Comparison of ENCODE assay signal across 9 cellular contexts in genomic region chr17:76414334-76415295, GRCh38. TPM values are rescaled to one million over a fixed set of nuclear protein-coding genes. Genes with fewer than 3 reads are reported as not detected.
DNase-seq lines count a peak whose midpoint lies in the region; ATAC-seq and TF ChIP-seq lines count a peak whose summit lies in the region.
"Had no signal": no experiment of that assay in that cellular context is flagged by ENCODE, and none has a peak within 500 bp of the region (broad histone marks: within the 10 kb centered on the region; RNA-seq: fewer than 3 reads in every experiment).

No MANE protein-coding gene starts in this region.

- no peaks in the 10 kb centered on the region for H3K36me3 Mint-ChIP-seq in chondrocyte (ENCODE audit: low read depth)

- no peaks in the 10 kb centered on the region for H3K9me3 Mint-ChIP-seq in chondrocyte (ENCODE audit: low read depth)

- H3K27me3 Mint-ChIP-seq in chondrocyte (ENCODE audit: low read depth), result no peaks in the 10 kb centered on the region

- TF ChIP-seq CTCF in chondrocyte (IDR thresholded peaks at IDR 0.05), result no peak

- DNase-seq in CMK (ENCODE audit: low read depth) (peak; percentile 76), NCI-H2196 (lab: John Stamatoyannopoulos, UW; ENCODE audit: unreplicated experiment) (peak; percentile 82), chondrocyte (ENCODE audit: low spot score) (no peak), mucosa of gallbladder (ENCODE audit: low spot score) (peak; percentile 27), T1000 (lab: John Stamatoyannopoulos, UW) (no peak)
- DNase-seq in stimulated activated naive CD8-positive, alpha-beta T cell treated with anti-CD3 and anti-CD28 coated beads, Interleukin-15, Interleukin-2, amounts not matched to agents 100 U/mL and 50 U/mL, for 24 hours, result no peak
- DNase-seq in stimulated activated CD4-positive, alpha-beta T cell treated with anti-CD3 and anti-CD28 coated beads, Interleukin-2, amount 100 ng/mL, for 24 hours, result no peak

- H3K4me1 Mint-ChIP-seq in chondrocyte (ENCODE audit: low read depth), result peaks cover 25% of the 10 kb centered on the region

- H3K27ac Mint-ChIP-seq in chondrocyte (ENCODE audit: unreplicated experiment), result peak overlapping the region; percentile 36

- no peak for ATAC-seq in GM18873 (IDR thresholded peaks at IDR 0.05; ENCODE audit: low FRiP score, unreplicated experiment)
- ATAC-seq in stimulated activated naive CD8-positive, alpha-beta T cell treated with anti-CD3 and anti-CD28 coated beads, Interleukin-15, Interleukin-2, amounts not matched to agents 100 U/mL and 50 U/mL, for 24 hours, result no peak

- no peak overlapping the region for H3K4me3 Mint-ChIP-seq in chondrocyte (ENCODE audit: unreplicated experiment)

RNA-seq across cellular contexts. Expression of gene SPHK1, which starts 30.2 kb away (rescaled TPM):
- total RNA-seq in chondrocyte, result 5.8 to 12.8 TPM (median 12.7 TPM) in 3 replicates
- total RNA-seq in mucosa of gallbladder, result 4.0 TPM

RNA-seq across cellular contexts. Expression of gene UBE2O, which starts 38.3 kb away (rescaled TPM):
- total RNA-seq in chondrocyte, result 20.0 to 22.1 TPM (median 22.0 TPM) in 3 replicates
- 26.0 TPM for total RNA-seq in mucosa of gallbladder

RNA-seq across cellular contexts. Expression of gene AANAT, which starts 52.8 kb away (rescaled TPM):
- total RNA-seq in chondrocyte (not detected in 3 replicates), mucosa of gallbladder (not detected)
- total RNA-seq: Daoy had no signal

Comparison
In these comparisons a context has a peak if more than half of its experiments do, and no peak if none do; other contexts are left out.
1. DNase-seq: peak in CMK (single experiment), NCI-H2196 (single experiment) and mucosa of gallbladder (single experiment); none in chondrocyte (single experiment), T1000 (single experiment), stimulated activated naive CD8-positive, alpha-beta T cell treated with anti-CD3 and anti-CD28 coated beads, Interleukin-15, Interleukin-2, amounts not matched to agents 100 U/mL and 50 U/mL, for 24 hours (single experiment) and stimulated activated CD4-positive, alpha-beta T cell treated with anti-CD3 and anti-CD28 coated beads, Interleukin-2, amount 100 ng/mL, for 24 hours (0 of 2).